17 cellular contexts compared by ENCODE assay signal in genomic region chr2:238225911-238226697, GRCh38. TPM values are rescaled to one million over a fixed set of nuclear protein-coding genes. Genes with fewer than 3 reads are reported as not detected.
A peak's percentile ranks its signal among the peaks of the same experiment; 100 is the strongest.
DNase-seq lines count a peak whose midpoint lies in the region; ATAC-seq and TF ChIP-seq lines count a peak whose summit lies in the region.
"Had no signal": no experiment of that assay in that cellular context is flagged by ENCODE, and none has a peak within 500 bp of the region (broad histone marks: within the 10 kb centered on the region; RNA-seq: fewer than 3 reads in every experiment).

No MANE protein-coding gene starts in this region.

- no peaks in the 10 kb centered on the region for H3K27me3 ChIP-seq in right atrium auricular region
- no peaks in the 10 kb centered on the region for H3K27me3 ChIP-seq in dorsolateral prefrontal cortex
- H3K27me3 ChIP-seq in uterus, result no peaks in the 10 kb centered on the region

- peaks cover 7% of the 10 kb centered on the region for H3K36me3 Mint-ChIP-seq in mesothelial cell of epicardium

- H3K9me3 Mint-ChIP-seq in mesothelial cell of epicardium, result no peaks in the 10 kb centered on the region

- H3K4me3 Mint-ChIP-seq in mesothelial cell of epicardium, result no peak overlapping the region
- H3K4me3 Mint-ChIP-seq: activated naive CD8-positive, alpha-beta T cell had no signal

- H3K9me3 ChIP-seq in right atrium auricular region, result no peaks in the 10 kb centered on the region
- H3K9me3 ChIP-seq in uterus, result no peaks in the 10 kb centered on the region
- H3K9me3 ChIP-seq: SJCRH30 had no signal

- TF ChIP-seq POLR2A in uterus (IDR thresholded peaks at IDR 0.05), result no peak

- H3K27ac ChIP-seq in right atrium auricular region, result no peak overlapping the region
- H3K27ac ChIP-seq in dorsolateral prefrontal cortex, result peak overlapping the region in 40 of 59 donors; percentile 3 to 76 (median 41)
- H3K27ac ChIP-seq in uterus, result peak overlapping the region; percentile 42 to 60
- H3K27ac ChIP-seq: SJCRH30 had no signal

- H3K27ac Mint-ChIP-seq in mesothelial cell of epicardium, result peak overlapping the region; percentile 6
- H3K27ac Mint-ChIP-seq: activated naive CD8-positive, alpha-beta T cell had no signal

- intact Hi-C loops in Right ventricle myocardium superior (cut with DNase I) (no loop called here), dorsolateral prefrontal cortex (cut with DNase I) (no loop called here), uterus (cut with DNase I; ENCODE audit: low total_unique reads) (no loop called here)

- peaks cover 23% of the 10 kb centered on the region for H3K4me1 Mint-ChIP-seq in mesothelial cell of epicardium

- no peak for TF ChIP-seq CTCF in right atrium auricular region (IDR thresholded peaks at IDR 0.05)
- TF ChIP-seq CTCF in dorsolateral prefrontal cortex (IDR thresholded peaks at IDR 0.05 in 54 of 56, conservative IDR thresholded peaks at IDR 0.05 in 2 of 56; ENCODE audit: low read depth in 1 of 56, partially characterized antibody in 56 of 56), result no peak
- TF ChIP-seq CTCF in mesothelial cell of epicardium (IDR thresholded peaks at IDR 0.05; ENCODE audit: unreplicated experiment), result no peak
- TF ChIP-seq CTCF in uterus (IDR thresholded peaks at IDR 0.05), result no peak

- H3K4me3 ChIP-seq in right atrium auricular region (no peak overlapping the region), dorsolateral prefrontal cortex (no peak overlapping the region), uterus (no peak overlapping the region)
- H3K4me3 ChIP-seq: SJCRH30 had no signal

- H3K36me3 ChIP-seq in right atrium auricular region (no peaks in the 10 kb centered on the region), uterus (no peaks in the 10 kb centered on the region)
- H3K36me3 ChIP-seq: SJCRH30 had no signal

- H3K27me3 Mint-ChIP-seq in mesothelial cell of epicardium (ENCODE audit: low read depth), result peaks cover 5% of the 10 kb centered on the region
- H3K27me3 Mint-ChIP-seq: activated naive CD8-positive, alpha-beta T cell had no signal

- H3K4me1 ChIP-seq in right atrium auricular region (peaks cover 0 to 10% of the 10 kb centered on the region in 2 donors), uterus (peaks cover 0 to 3% of the 10 kb centered on the region in 2 donors)
- H3K4me1 ChIP-seq: SJCRH30 had no signal

- peak; percentile 63 for ATAC-seq in Right ventricle myocardium superior (ENCODE audit: poor library complexity)
- no peak for ATAC-seq in GM18858 (IDR thresholded peaks at IDR 0.05; ENCODE audit: unreplicated experiment)
- ATAC-seq: stimulated activated naive CD8-positive, alpha-beta T cell treated with anti-CD3 and anti-CD28 coated beads, Interleukin-15, Interleukin-2, amounts not matched to agents 100 U/mL and 50 U/mL, for 24 hours had no signal

- DNase-seq in Right ventricle myocardium superior, result peak; percentile 60
- no peak for DNase-seq in right atrium auricular region (ENCODE audit: low spot score)
- DNase-seq in dorsolateral prefrontal cortex, result peak in 2 of 10 donors; percentile 30 to 46
- no peak for DNase-seq in mesothelial cell of epicardium (ENCODE audit: low spot score in 2 of 2, unreplicated experiment in 2 of 2)
- DNase-seq in uterus, result peak; percentile 64 to 65
- DNase-seq in NCI-H2107 treated with DMSO at 0.1 percent for 48 hours (lab: John Stamatoyannopoulos, UW; ENCODE audit: unreplicated experiment), result no peak
- no peak for DNase-seq in NCI-H187 treated with DMSO at 0.1 percent for 48 hours (lab: John Stamatoyannopoulos, UW)
- DNase-seq: activated CD4-positive, alpha-beta T cell treated with anti-CD3 and anti-CD28 coated beads for 48 hours; activated T-cell treated with anti-CD3 and anti-CD28 coated beads for 4 hours; central memory CD4-positive, alpha-beta T cell; mesendoderm; NCI-H1092 treated with DMSO at 0.1 percent for 48 hours; SJCRH30; stimulated activated naive CD8-positive, alpha-beta T cell treated with anti-CD3 and anti-CD28 coated beads, Interleukin-15, Interleukin-2, amounts not matched to agents 100 U/mL and 50 U/mL, for 24 hours; T1000 had no signal

RNA-seq across cellular contexts. Expression of gene HES6, which starts 13.7 kb away (rescaled TPM):
- 2.5 TPM for total RNA-seq in Right ventricle myocardium superior
- total RNA-seq in right atrium auricular region, result 1 to 10 TPM; 2.5 to 4.8 TPM
- 10 to 100 TPM; 16.3 to 92.6 (median 39.4) TPM for total RNA-seq in dorsolateral prefrontal cortex
- total RNA-seq in mesothelial cell of epicardium, result 4.2 to 5.1 TPM (median 4.3 TPM) in 3 replicates
- total RNA-seq in uterus, result 10 to 100 TPM in 2 of 4 donors, 1 to 10 TPM in 1, not detected in 1; 9.5 to 33.3 (median 10.2) TPM

RNA-seq across cellular contexts. Expression of gene ILKAP, which starts 22.6 kb away (rescaled TPM):
- total RNA-seq in Right ventricle myocardium superior (23.8 TPM), right atrium auricular region (10 to 100 TPM; 15.9 to 17.6 TPM), dorsolateral prefrontal cortex (10 to 100 TPM; 44.0 to 90.8 (median 62.7) TPM), mesothelial cell of epicardium (48.6 to 54.0 TPM (median 50.8 TPM) in 3 replicates), uterus (10 to 100 TPM in 3 of 4 donors, 1 to 10 TPM in 1; 9.2 to 78.0 (median 29.1) TPM)

Comparison
In these comparisons a context has a peak if more than half of its experiments do, and no peak if none do; other contexts are left out.
1. DNase-seq: peak in Right ventricle myocardium superior (single experiment) and uterus (2 of 2); none in right atrium auricular region (single experiment), mesothelial cell of epicardium (0 of 2), NCI-H2107 treated with DMSO at 0.1 percent for 48 hours (single experiment) and NCI-H187 treated with DMSO at 0.1 percent for 48 hours (single experiment).
2. H3K27ac ChIP-seq: peak in dorsolateral prefrontal cortex (40 of 59) and uterus (2 of 2); none in right atrium auricular region (0 of 2).